27 cellular contexts compared by ENCODE assay signal in the genomic region with DNA sequence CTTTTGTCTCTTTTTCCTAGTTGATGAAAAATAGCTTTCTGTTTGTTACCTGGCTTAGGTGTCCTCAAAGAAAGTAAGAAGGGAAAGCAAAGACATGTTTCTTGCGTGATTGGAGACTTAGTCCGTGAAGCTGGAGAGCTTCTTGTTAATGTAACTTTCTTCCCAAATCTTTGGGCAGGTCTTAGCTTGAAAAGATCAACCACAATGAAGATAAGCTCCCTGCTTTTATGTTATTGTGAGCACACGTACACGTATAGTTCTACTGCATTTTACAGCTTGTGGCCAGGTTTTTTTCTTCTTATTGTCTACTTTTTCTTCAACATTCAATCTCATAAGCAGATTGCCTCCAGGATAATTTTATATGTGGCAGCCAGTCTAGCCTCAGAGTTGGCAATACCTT.
DNase-seq lines count a peak whose midpoint lies in the region; ATAC-seq, FAIRE-seq and TF ChIP-seq lines count a peak whose summit lies in the region.
"Had no signal": no experiment of that assay in that cellular context is flagged by ENCODE, and none has a peak within 500 bp of the region (broad histone marks: within the 10 kb centered on the region; RNA-seq: fewer than 3 reads in every experiment).

No MANE protein-coding gene starts in this region.

- H3K79me2 ChIP-seq in endothelial cell of umbilical vein (ENCODE audit: control insufficient read depth, insufficient read depth, low read length), result peaks cover 2% of the 10 kb centered on the region
- peaks cover 17% of the 10 kb centered on the region for H3K79me2 ChIP-seq in keratinocyte (ENCODE audit: control insufficient read depth, insufficient read depth, low read length)

- H4K20me1 ChIP-seq in endothelial cell of umbilical vein (replicated peaks; ENCODE audit: control insufficient read depth, extremely low read depth, insufficient read depth, low read length), result no peaks in the 10 kb centered on the region
- peaks cover 2% of the 10 kb centered on the region for H4K20me1 ChIP-seq in keratinocyte (ENCODE audit: control insufficient read depth, extremely low read depth, insufficient read depth, low read length)

- no peak for TF ChIP-seq POLR2A in endothelial cell of umbilical vein (IDR thresholded peaks at IDR 0.05; ENCODE audit: low read depth, low read length)

- no TSS peak for BruUV-seq in endothelial cell of umbilical vein (replicated peaks; lab: Mats Ljungman, UMichigan)

- no peak overlapping the region for H2AFZ ChIP-seq in endothelial cell of umbilical vein (ENCODE audit: low read depth, low read length)
- no peak overlapping the region for H2AFZ ChIP-seq in keratinocyte (ENCODE audit: control insufficient read depth, low read length)
- H2AFZ ChIP-seq: GM23338 had no signal

- H3K4me3 ChIP-seq in HEK293 (ENCODE audit: low read depth, low read length) (no peak overlapping the region), endothelial cell of umbilical vein (replicated peaks in 1 of 3; ENCODE audit: insufficient read depth in 1 of 3, low read depth in 1 of 3, low read length in 3 of 3) (no peak overlapping the region), keratinocyte (ENCODE audit: control insufficient read depth in 2 of 3, extremely low read depth in 1 of 3, insufficient read depth in 2 of 3, low read depth in 1 of 3, low read length in 3 of 3) (peak overlapping the region in 2 of 3 experiments; percentile 41 to 55), endodermal cell (ENCODE audit: low read length) (no peak overlapping the region)
- H3K4me3 ChIP-seq: A549; BLaER1 treated with 17β-estradiol and CSF1 and Interleukin-3, amounts not matched to agents 10 nM and 100 nM; GM12878; GM23338 had no signal

- H3K36me3 ChIP-seq in HEK293 (ENCODE audit: control insufficient read depth in 2 of 2, insufficient read depth in 1 of 2, low read length in 2 of 2) (no peaks in the 10 kb centered on the region), endothelial cell of umbilical vein (ENCODE audit: control insufficient read depth in 2 of 2, extremely low read depth in 1 of 2, insufficient read depth in 2 of 2, low read length in 2 of 2) (no peaks in the 10 kb centered on the region), keratinocyte (ENCODE audit: control insufficient read depth in 2 of 2, extremely low read depth in 1 of 2, insufficient read depth in 2 of 2, low read length in 2 of 2) (no peaks in the 10 kb centered on the region), endodermal cell (ENCODE audit: control insufficient read depth, insufficient read depth, low read length) (no peaks in the 10 kb centered on the region)
- H3K36me3 ChIP-seq: BE2C had no signal

- no peak for TF ChIP-seq CTCF in HEK293 (tag by site-specific recombination; IDR thresholded peaks at IDR 0.05)
- no peak for TF ChIP-seq CTCF in endothelial cell of umbilical vein (IDR thresholded peaks at IDR 0.05; ENCODE audit: extremely low read depth in 1 of 2, insufficient read depth in 1 of 2, low read depth in 1 of 2, low read length in 2 of 2)
- no peak for TF ChIP-seq CTCF in keratinocyte (optimal IDR thresholded peaks at IDR 0.05 in 1 of 3, IDR thresholded peaks at IDR 0.05 in 1 of 3, conservative IDR thresholded peaks at IDR 0.05 in 1 of 3; ENCODE audit: extremely low read depth in 1 of 3, insufficient read depth in 2 of 3, low read length in 3 of 3)
- no peak for TF ChIP-seq CTCF in endodermal cell (conservative IDR thresholded peaks at IDR 0.05)

- H3K27ac Mint-ChIP-seq in endodermal cell, result no peak overlapping the region
- H3K27ac Mint-ChIP-seq: CD14-positive monocyte; CD4-positive, alpha-beta T cell; GM23338; HFFc6 had no signal

- FAIRE-seq in endothelial cell of umbilical vein (lab: Jason Lieb, UNC) (peak; percentile 59), keratinocyte (lab: Jason Lieb, UNC) (peak; percentile 93)
- FAIRE-seq: A549, D721Med, GM12878, GM19239 had no signal

- H3K4me2 ChIP-seq in endothelial cell of umbilical vein (ENCODE audit: insufficient read depth, low read length) (no peak overlapping the region), keratinocyte (ENCODE audit: control insufficient read depth, extremely low read depth, insufficient read depth, low read depth, low read length) (peak overlapping the region; percentile 74)
- H3K4me2 ChIP-seq: A549; BLaER1 treated with 17β-estradiol and CSF1 and Interleukin-3, amounts not matched to agents 10 nM and 100 nM; GM23338 had no signal

- no peak overlapping the region for H3K9ac ChIP-seq in endothelial cell of umbilical vein (replicated peaks; ENCODE audit: extremely low read depth, insufficient read depth, low read length)
- peak overlapping the region; percentile 15 for H3K9ac ChIP-seq in keratinocyte (ENCODE audit: control insufficient read depth, extremely low read depth, insufficient read depth, low read length)
- H3K9ac ChIP-seq in endodermal cell (ENCODE audit: extremely low read depth, low read length, poor library complexity, severe bottlenecking), result no peak overlapping the region
- H3K9ac ChIP-seq: BLaER1 treated with 17β-estradiol and CSF1 and Interleukin-3, amounts not matched to agents 10 nM and 100 nM had no signal

- dilution Hi-C loops in endothelial cell of umbilical vein (cut with MboI; ENCODE audit: extremely low pct_ligation_motif_present, low sequenced_read_pairs), result no loop called here
- dilution Hi-C loops in keratinocyte (cut with MboI; ENCODE audit: extremely low pct_ligation_motif_present, low sequenced_read_pairs), result no loop called here

- no peaks in the 10 kb centered on the region for H3K9me1 ChIP-seq in endothelial cell of umbilical vein (replicated peaks; ENCODE audit: control insufficient read depth, extremely low read depth, insufficient read depth, low read length)
- no peaks in the 10 kb centered on the region for H3K9me1 ChIP-seq in keratinocyte (ENCODE audit: control insufficient read depth, extremely low read depth, insufficient read depth, low read length)

- CTCF ChIA-PET in HEK293 (lab: Yijun Ruan, JAX) (no interaction called here), endothelial cell of umbilical vein (lab: Charles Lee) (interaction anchor here (1.3 to 1.6 kb wide), 3 partner anchors 9 to 35 kb away, joined by 3 to 6 read pairs (median 6); no protein-coding TSS in a partner anchor)

- H3K9me3 Mint-ChIP-seq in endodermal cell, result peaks cover 3% of the 10 kb centered on the region
- H3K9me3 Mint-ChIP-seq: CD4-positive, alpha-beta T cell; GM23338; H9; HFFc6 had no signal

- no peak overlapping the region for H3K4me3 Mint-ChIP-seq in endodermal cell
- H3K4me3 Mint-ChIP-seq: CD14-positive monocyte; CD4-positive, alpha-beta T cell; CD8-positive, alpha-beta memory T cell; GM23338; H9; HFFc6 had no signal

- H3K27me3 Mint-ChIP-seq in endodermal cell (ENCODE audit: insufficient read depth), result no peaks in the 10 kb centered on the region
- H3K27me3 Mint-ChIP-seq: CD4-positive, alpha-beta T cell; CD8-positive, alpha-beta memory T cell had no signal

- intact Hi-C loops in endothelial cell of umbilical vein (cut with micrococcal nuclease), result no loop called here

- no peaks in the 10 kb centered on the region for H3K27me3 ChIP-seq in endothelial cell of umbilical vein (ENCODE audit: control insufficient read depth in 2 of 2, insufficient read depth in 2 of 2, low read length in 2 of 2)
- no peaks in the 10 kb centered on the region for H3K27me3 ChIP-seq in keratinocyte (ENCODE audit: control insufficient read depth, extremely low read depth, insufficient read depth, low read length)
- no peaks in the 10 kb centered on the region for H3K27me3 ChIP-seq in endodermal cell (ENCODE audit: control insufficient read depth, insufficient read depth, low read length, poor library complexity, severe bottlenecking)
- H3K27me3 ChIP-seq: BE2C; BLaER1 treated with 17β-estradiol and CSF1 and Interleukin-3, amounts not matched to agents 10 nM and 100 nM had no signal

- peaks cover 3% of the 10 kb centered on the region for H3K36me3 Mint-ChIP-seq in endodermal cell (ENCODE audit: low read depth)

- POLR2A ChIA-PET in HEK293 (lab: Yijun Ruan, JAX) (no interaction called here), endothelial cell of umbilical vein (lab: Charles Lee) (interaction anchor here (0.7 kb wide), 1 partner anchor 12 kb away, joined by 3 read pairs; no protein-coding TSS in a partner anchor)

- H3K4me1 ChIP-seq in HEK293 (ENCODE audit: control insufficient read depth, insufficient read depth, low read length) (no peaks in the 10 kb centered on the region; the same call in 1 of the 2 replicates), endothelial cell of umbilical vein (ENCODE audit: control insufficient read depth, extremely low read depth, insufficient read depth, low read length) (no peaks in the 10 kb centered on the region), keratinocyte (ENCODE audit: control insufficient read depth, extremely low read depth, insufficient read depth, low read length) (peaks cover 13% of the 10 kb centered on the region), endodermal cell (ENCODE audit: control insufficient read depth, insufficient read depth, low read length) (no peaks in the 10 kb centered on the region)
- H3K4me1 ChIP-seq: A549; BE2C; BLaER1 treated with 17β-estradiol and CSF1 and Interleukin-3, amounts not matched to agents 10 nM and 100 nM had no signal

- 94 to 97% methylated on average over 4 of the region's 4 CpGs for WGBS in endodermal cell (ENCODE audit: insufficient coverage in 1 of 2, insufficient read length in 1 of 2), 2 experiments

- no peaks in the 10 kb centered on the region for H3K4me1 Mint-ChIP-seq in endodermal cell
- H3K4me1 Mint-ChIP-seq: H9 had no signal

- DNase-seq in endothelial cell of umbilical vein (ENCODE audit: low read depth, low spot score) (peak; percentile 55), keratinocyte (ENCODE audit: low read depth, low spot score) (no peak), endodermal cell (no peak)
- DNase-seq: 8988T; ACHN; AML-193; BE2C; CD4-positive, alpha-beta T cell; CD8-positive, alpha-beta memory T cell; DMS 273 treated with DMSO at 0.1 percent for 48 hours; DMS79; EL; GDM1; H9; HFFc6 had no signal

- peak; percentile 55 for ATAC-seq in esophagus mucosa
- no peak for ATAC-seq in GM21529 (IDR thresholded peaks at IDR 0.05; ENCODE audit: unreplicated experiment)
- ATAC-seq in HG02870 (IDR thresholded peaks at IDR 0.05; ENCODE audit: unreplicated experiment), result no peak
- ATAC-seq: A549, GM12878, GM23338, HCT116 had no signal

- no peaks in the 10 kb centered on the region for H3K9me3 ChIP-seq in HEK293 (ENCODE audit: control insufficient read depth, insufficient read depth, low read depth, low read length)
- no peaks in the 10 kb centered on the region for H3K9me3 ChIP-seq in endothelial cell of umbilical vein (replicated peaks; ENCODE audit: control insufficient read depth, insufficient read depth, low read length)
- H3K9me3 ChIP-seq in keratinocyte (ENCODE audit: control insufficient read depth, low read depth, low read length), result no peaks in the 10 kb centered on the region
- no peaks in the 10 kb centered on the region for H3K9me3 ChIP-seq in endodermal cell (ENCODE audit: control insufficient read depth, low read length)
- H3K9me3 ChIP-seq: A549, BE2C had no signal

- no peak overlapping the region for H3K27ac ChIP-seq in HEK293 (ENCODE audit: extremely low read depth, low read depth, low read length)
- no peak overlapping the region for H3K27ac ChIP-seq in endothelial cell of umbilical vein (ENCODE audit: insufficient read depth, low read depth, low read length)
- peak overlapping the region; percentile 1 for H3K27ac ChIP-seq in keratinocyte (ENCODE audit: control insufficient read depth, insufficient read depth, low read length)
- H3K27ac ChIP-seq in endodermal cell (ENCODE audit: low read depth, low read length), result no peak overlapping the region
- H3K27ac ChIP-seq: A549; BLaER1 treated with 17β-estradiol and CSF1 and Interleukin-3, amounts not matched to agents 10 nM and 100 nM had no signal

Comparison
In these comparisons a context has a peak if more than half of its experiments do, and no peak if none do; other contexts are left out.
1. H3K4me3 ChIP-seq: peak in keratinocyte (2 of 3); none in HEK293 (single experiment), endothelial cell of umbilical vein (0 of 3) and endodermal cell (single experiment).